In genomic region chr17:1643293-1643998, GRCh38 we compare ENCODE assay signal across 8 cellular contexts. TPM values are rescaled to one million over a fixed set of nuclear protein-coding genes. Genes with fewer than 3 reads are reported as not detected.
A peak's percentile ranks its signal among the peaks of the same experiment; 100 is the strongest.
DNase-seq lines count a peak whose midpoint lies in the region; ATAC-seq, FAIRE-seq and TF ChIP-seq lines count a peak whose summit lies in the region.

No MANE protein-coding gene starts in this region.

- DNase-seq in DND-41 (peak; percentile 41), endothelial cell of umbilical vein (ENCODE audit: low read depth, low spot score) (no peak), uterus (no peak)
- DNase-seq in activated CD8-positive, alpha-beta T cell treated with anti-CD3 and anti-CD28 coated beads for 36 hours: peak; percentile 67
- DNase-seq in naive thymus-derived CD4-positive, alpha-beta T cell: peak; percentile 57 to 86 (median 77)

- H3K36me3 ChIP-seq in DND-41 (ENCODE audit: insufficient read depth, low read length): no peaks in the 10 kb centered on the region
- H3K36me3 ChIP-seq in endothelial cell of umbilical vein (ENCODE audit: control insufficient read depth in 2 of 2, extremely low read depth in 1 of 2, insufficient read depth in 2 of 2, low read length in 2 of 2): peaks cover 0 to 16% of the 10 kb centered on the region in 2 experiments
- no peaks in the 10 kb centered on the region for H3K36me3 ChIP-seq in naive thymus-derived CD4-positive, alpha-beta T cell (ENCODE audit: control insufficient read depth in 2 of 3, insufficient read depth in 3 of 3, low read length in 3 of 3)
- H3K36me3 ChIP-seq in uterus: no peaks in the 10 kb centered on the region

- H3K36me3 Mint-ChIP-seq in activated CD8-positive, alpha-beta T cell treated with anti-CD3 and anti-CD28 coated beads for 36 hours (ENCODE audit: low read depth): no peaks in the 10 kb centered on the region
- no peaks in the 10 kb centered on the region for H3K36me3 Mint-ChIP-seq in naive thymus-derived CD4-positive, alpha-beta T cell

- BruUV-seq in endothelial cell of umbilical vein (replicated peaks; lab: Mats Ljungman, UMichigan): no TSS peak

- H3K27me3 Mint-ChIP-seq in activated CD8-positive, alpha-beta T cell treated with anti-CD3 and anti-CD28 coated beads for 36 hours: no peaks in the 10 kb centered on the region
- H3K27me3 Mint-ChIP-seq in naive thymus-derived CD4-positive, alpha-beta T cell: peaks cover 0 to 2% (median 0%) of the 10 kb centered on the region in 5 donors

- H3K9me3 ChIP-seq in DND-41 (ENCODE audit: insufficient read depth, low read length, severe bottlenecking) (no peaks in the 10 kb centered on the region), endothelial cell of umbilical vein (replicated peaks; ENCODE audit: control insufficient read depth, insufficient read depth, low read length) (no peaks in the 10 kb centered on the region), uterus (no peaks in the 10 kb centered on the region)
- no peaks in the 10 kb centered on the region for H3K9me3 ChIP-seq in naive thymus-derived CD4-positive, alpha-beta T cell (ENCODE audit: control insufficient read depth in 2 of 3, low read length in 3 of 3)

- peaks cover 4% of the 10 kb centered on the region for H3K27me3 ChIP-seq in DND-41 (ENCODE audit: insufficient read depth, low read length, poor library complexity)
- no peaks in the 10 kb centered on the region for H3K27me3 ChIP-seq in endothelial cell of umbilical vein (ENCODE audit: control insufficient read depth in 2 of 2, insufficient read depth in 2 of 2, low read length in 2 of 2)
- H3K27me3 ChIP-seq in naive thymus-derived CD4-positive, alpha-beta T cell (ENCODE audit: control insufficient read depth in 2 of 2, insufficient read depth in 2 of 2, low read length in 2 of 2): no peaks in the 10 kb centered on the region
- H3K27me3 ChIP-seq in uterus: no peaks in the 10 kb centered on the region

- H2AFZ ChIP-seq in DND-41 (ENCODE audit: low read depth, low read length) (no peak overlapping the region), endothelial cell of umbilical vein (ENCODE audit: low read depth, low read length) (no peak overlapping the region)

- H3K4me3 Mint-ChIP-seq in activated CD8-positive, alpha-beta T cell treated with anti-CD3 and anti-CD28 coated beads for 36 hours: peak overlapping the region; percentile 70
- H3K4me3 Mint-ChIP-seq in naive thymus-derived CD4-positive, alpha-beta T cell: peak overlapping the region in 5 of 10 donors; percentile 75 to 89 (median 81)

- H3K9me1 ChIP-seq in endothelial cell of umbilical vein (replicated peaks; ENCODE audit: control insufficient read depth, extremely low read depth, insufficient read depth, low read length): no peaks in the 10 kb centered on the region

- H3K27ac ChIP-seq in DND-41 (ENCODE audit: low read length): no peak overlapping the region
- H3K27ac ChIP-seq in endothelial cell of umbilical vein (ENCODE audit: insufficient read depth, low read depth, low read length): peak overlapping the region; percentile 72
- no peak overlapping the region for H3K27ac ChIP-seq in naive thymus-derived CD4-positive, alpha-beta T cell (ENCODE audit: low read depth, low read length)
- peak overlapping the region in 1 of 2 donors; percentile 75 for H3K27ac ChIP-seq in uterus

- dilution Hi-C loops in endothelial cell of umbilical vein (cut with MboI; ENCODE audit: extremely low pct_ligation_motif_present, low sequenced_read_pairs): no loop called here

- POLR2A ChIA-PET in activated CD8-positive, alpha-beta T cell treated with anti-CD3 and anti-CD28 coated beads for 36 hours (lab: Charles Lee): interaction anchor here (0.6 to 1.4 kb wide), 2 partner anchors 17 to 26 kb away, joined by 3 to 4 read pairs; no protein-coding TSS in a partner anchor
- POLR2A ChIA-PET in endothelial cell of umbilical vein (lab: Charles Lee): no interaction called here
- POLR2A ChIA-PET in naive thymus-derived CD4-positive, alpha-beta T cell (lab: Charles Lee): interaction anchor here (1.2 kb wide), 1 partner anchor 14 kb away, joined by 5 read pairs; no protein-coding TSS in a partner anchor

- no peak for TF ChIP-seq POLR2A in endothelial cell of umbilical vein (IDR thresholded peaks at IDR 0.05; ENCODE audit: low read depth, low read length)
- no peak for TF ChIP-seq POLR2A in uterus (IDR thresholded peaks at IDR 0.05)

- peak; percentile 60 for ATAC-seq in DND-41 (ENCODE audit: insufficient read depth, low read depth)
- ATAC-seq in activated CD8-positive, alpha-beta T cell treated with anti-CD3 and anti-CD28 coated beads for 36 hours: peak; percentile 45
- peak; percentile 82 for ATAC-seq in naive thymus-derived CD4-positive, alpha-beta T cell
- ATAC-seq in HG02642 (IDR thresholded peaks at IDR 0.05; ENCODE audit: poor library complexity, unreplicated experiment): no peak
- no peak for ATAC-seq in HG03025 (IDR thresholded peaks at IDR 0.05; ENCODE audit: low FRiP score, unreplicated experiment)

- FAIRE-seq in endothelial cell of umbilical vein (lab: Jason Lieb, UNC): no peak

- H3K9me3 Mint-ChIP-seq in activated CD8-positive, alpha-beta T cell treated with anti-CD3 and anti-CD28 coated beads for 36 hours: no peaks in the 10 kb centered on the region
- H3K9me3 Mint-ChIP-seq in naive thymus-derived CD4-positive, alpha-beta T cell: no peaks in the 10 kb centered on the region

- H3K27ac Mint-ChIP-seq in activated CD8-positive, alpha-beta T cell treated with anti-CD3 and anti-CD28 coated beads for 36 hours: no peak overlapping the region
- H3K27ac Mint-ChIP-seq in naive thymus-derived CD4-positive, alpha-beta T cell: peak overlapping the region in 1 of 9 donors; percentile 80

- CTCF ChIA-PET in activated CD8-positive, alpha-beta T cell treated with anti-CD3 and anti-CD28 coated beads for 36 hours (lab: Charles Lee): interaction anchor here (0.9 to 1.2 kb wide), 2 partner anchors 69 to 73 kb away, joined by 3 to 4 read pairs; no protein-coding TSS in a partner anchor
- CTCF ChIA-PET in endothelial cell of umbilical vein (lab: Charles Lee): interaction anchor here (1.5 to 7.7 kb wide), 3 partner anchors 14 to 384 kb away, joined by 7 to 218 read pairs (median 24); partner anchors contain the start of gene SLC43A2
- CTCF ChIA-PET in naive thymus-derived CD4-positive, alpha-beta T cell (lab: Charles Lee): no interaction called here

- H3K4me2 ChIP-seq in DND-41 (ENCODE audit: insufficient read depth, low read length) (peak overlapping the region; percentile 70), endothelial cell of umbilical vein (ENCODE audit: insufficient read depth, low read length) (peak overlapping the region; percentile 53)

- TF ChIP-seq CTCF in DND-41 (IDR thresholded peaks at IDR 0.05; ENCODE audit: borderline replicate concordance, extremely low read depth, low read length, poor library complexity, severe bottlenecking) (peak; percentile 39), endothelial cell of umbilical vein (IDR thresholded peaks at IDR 0.05; ENCODE audit: extremely low read depth in 1 of 2, insufficient read depth in 1 of 2, low read depth in 1 of 2, low read length in 2 of 2) (peak; percentile 16 to 29), uterus (IDR thresholded peaks at IDR 0.05) (peak in 2 of 4 experiments; percentile 17 to 22)
- peak; percentile 33 for TF ChIP-seq CTCF in activated CD8-positive, alpha-beta T cell treated with anti-CD3 and anti-CD28 coated beads for 36 hours (IDR thresholded peaks at IDR 0.05)

- H3K79me2 ChIP-seq in DND-41 (ENCODE audit: insufficient read depth, low read length) (no peaks in the 10 kb centered on the region), endothelial cell of umbilical vein (ENCODE audit: control insufficient read depth, insufficient read depth, low read length) (peaks cover 14% of the 10 kb centered on the region)

- no peak for TF ChIP-seq RAD21 in Ishikawa (IDR thresholded peaks at IDR 0.05; ENCODE audit: low read depth)

- H3K4me1 Mint-ChIP-seq in activated CD8-positive, alpha-beta T cell treated with anti-CD3 and anti-CD28 coated beads for 36 hours (ENCODE audit: low read depth): peaks cover 26% of the 10 kb centered on the region
- H3K4me1 Mint-ChIP-seq in naive thymus-derived CD4-positive, alpha-beta T cell: peaks cover 0 to 27% (median 13%) of the 10 kb centered on the region in 7 donors

- intact Hi-C loops in activated CD8-positive, alpha-beta T cell treated with anti-CD3 and anti-CD28 coated beads for 36 hours (cut with micrococcal nuclease): no loop called here
- intact Hi-C loops in endothelial cell of umbilical vein (cut with micrococcal nuclease) (no loop called here), uterus (cut with DNase I; ENCODE audit: low total_unique reads) (no loop called here)
- intact Hi-C loops in naive thymus-derived CD4-positive, alpha-beta T cell (cut with micrococcal nuclease): loop anchor here (1.0 to 10.0 kb wide), 3 partner anchors 15 to 661 kb away; partner anchors contain the start of genes SLC43A2 (in 1 of the 2), SMG6 (in 1 of the 2) and SRR (in 1 of the 2)

- H3K4me3 ChIP-seq in DND-41 (ENCODE audit: low read depth in 1 of 2, low read length in 2 of 2) (peak overlapping the region in 1 of 2 experiments; percentile 47; a peak in 2 of 4 replicates), endothelial cell of umbilical vein (replicated peaks in 1 of 3; ENCODE audit: insufficient read depth in 1 of 3, low read depth in 1 of 3, low read length in 3 of 3) (peak overlapping the region in 1 of 3 experiments; percentile 78), uterus (peak overlapping the region; percentile 0 to 35)
- H3K4me3 ChIP-seq in naive thymus-derived CD4-positive, alpha-beta T cell (ENCODE audit: low read length): peak overlapping the region; percentile 60

- TF ChIP-seq EP300 in Ishikawa (IDR thresholded peaks at IDR 0.05; ENCODE audit: borderline replicate concordance): no peak

- peaks cover 14% of the 10 kb centered on the region for H3K4me1 ChIP-seq in DND-41 (ENCODE audit: insufficient read depth, low read length)
- H3K4me1 ChIP-seq in endothelial cell of umbilical vein (ENCODE audit: control insufficient read depth, extremely low read depth, insufficient read depth, low read length): peaks cover 35% of the 10 kb centered on the region
- H3K4me1 ChIP-seq in naive thymus-derived CD4-positive, alpha-beta T cell (ENCODE audit: control insufficient read depth in 2 of 2, insufficient read depth in 2 of 2, low read length in 2 of 2): peaks cover 14 to 27% of the 10 kb centered on the region in 2 donors
- peaks cover 0 to 15% of the 10 kb centered on the region in 2 donors for H3K4me1 ChIP-seq in uterus

- H3K9ac ChIP-seq in DND-41 (ENCODE audit: low read depth, low read length): no peak overlapping the region
- peak overlapping the region; percentile 84 for H3K9ac ChIP-seq in endothelial cell of umbilical vein (replicated peaks; ENCODE audit: extremely low read depth, insufficient read depth, low read length)

- H4K20me1 ChIP-seq in DND-41 (ENCODE audit: insufficient read depth, low read length) (peaks cover 3% of the 10 kb centered on the region; the same call in 1 of the 2 replicates), endothelial cell of umbilical vein (replicated peaks; ENCODE audit: control insufficient read depth, extremely low read depth, insufficient read depth, low read length) (no peaks in the 10 kb centered on the region)

RNA-seq across cellular contexts. Expression of gene SCARF1, which starts 2.1 kb away (rescaled TPM):
- 1 to 10 TPM; 3.2 to 4.1 TPM for total RNA-seq in activated CD8-positive, alpha-beta T cell treated with anti-CD3 and anti-CD28 coated beads for 36 hours
- total RNA-seq in endothelial cell of umbilical vein (91.5 and 93.7 TPM in 2 replicates), uterus (10 to 100 TPM in 2 of 4 donors, 1 to 10 TPM in 2; 4.4 to 33.2 (median 14.2) TPM)
- polyA plus RNA-seq in endothelial cell of umbilical vein: 52.8 and 57.8 TPM in 2 replicates
- polyA plus RNA-seq in endothelial cell of umbilical vein (2011; cell fraction: cytosol; rRNA removed): 27.0 and 37.5 TPM in 2 replicates
- polyA plus RNA-seq in endothelial cell of umbilical vein (2011; cell fraction: nucleus; rRNA removed): 70.0 and 70.6 TPM in 2 replicates
- polyA plus RNA-seq in endothelial cell of umbilical vein (2012): 35.4 and 36.1 TPM in 2 replicates
- 28.8 and 29.1 TPM in 2 replicates for polyA minus RNA-seq in endothelial cell of umbilical vein
- polyA minus RNA-seq in endothelial cell of umbilical vein (2011; cell fraction: cytosol; rRNA and poly(A)+ RNA removed): not detected
- polyA minus RNA-seq in endothelial cell of umbilical vein (2011; cell fraction: nucleus; rRNA and poly(A)+ RNA removed): 19.8 and 29.4 TPM in 2 replicates
- 1 to 10 TPM; 1.2 to 9.0 (median 2.3) TPM for total RNA-seq in naive thymus-derived CD4-positive, alpha-beta T cell
- polyA plus RNA-seq in naive thymus-derived CD4-positive, alpha-beta T cell: under 1 TPM in 1 of 2 donors, not detected in 1; 0.06 TPM

RNA-seq across cellular contexts. Expression of gene RILP, which starts 6.2 kb away (rescaled TPM):
- total RNA-seq in activated CD8-positive, alpha-beta T cell treated with anti-CD3 and anti-CD28 coated beads for 36 hours: 1 to 10 TPM; 5.3 to 6.1 TPM
- total RNA-seq in endothelial cell of umbilical vein (8.9 and 9.4 TPM in 2 replicates), uterus (10 to 100 TPM in 2 of 4 donors, 1 to 10 TPM in 2; 1.5 to 13.3 (median 8.5) TPM)
- 9.3 and 10.0 TPM in 2 replicates for polyA plus RNA-seq in endothelial cell of umbilical vein
- 9.8 and 11.0 TPM in 2 replicates for polyA plus RNA-seq in endothelial cell of umbilical vein (2011; cell fraction: cytosol; rRNA removed)
- polyA plus RNA-seq in endothelial cell of umbilical vein (2011; cell fraction: nucleus; rRNA removed): 7.8 and 10.0 TPM in 2 replicates
- polyA plus RNA-seq in endothelial cell of umbilical vein (2012): 6.9 and 10.5 TPM in 2 replicates
- polyA minus RNA-seq in endothelial cell of umbilical vein: 3.7 and 4.1 TPM in 2 replicates
- polyA minus RNA-seq in endothelial cell of umbilical vein (2011; cell fraction: cytosol; rRNA and poly(A)+ RNA removed): 6.1 TPM
- polyA minus RNA-seq in endothelial cell of umbilical vein (2011; cell fraction: nucleus; rRNA and poly(A)+ RNA removed): 1.2 and 2.6 TPM in 2 replicates
- total RNA-seq in naive thymus-derived CD4-positive, alpha-beta T cell: 1 to 10 TPM; 2.1 to 8.7 (median 3.0) TPM
- polyA plus RNA-seq in naive thymus-derived CD4-positive, alpha-beta T cell: 1 to 10 TPM; 2.4 to 3.4 TPM

RNA-seq across cellular contexts. Expression of gene SLC43A2, which starts 14.8 kb away (rescaled TPM):
- total RNA-seq in activated CD8-positive, alpha-beta T cell treated with anti-CD3 and anti-CD28 coated beads for 36 hours: 1 to 10 TPM; 5.6 to 5.7 TPM
- total RNA-seq in endothelial cell of umbilical vein (41.7 and 54.6 TPM in 2 replicates), uterus (10 to 100 TPM in 1 of 4 donors, 1 to 10 TPM in 3; 3.6 to 15.6 (median 6.8) TPM)
- polyA plus RNA-seq in endothelial cell of umbilical vein: 50.9 and 52.0 TPM in 2 replicates
- polyA plus RNA-seq in endothelial cell of umbilical vein (2011; cell fraction: cytosol; rRNA removed): 37.2 and 44.2 TPM in 2 replicates
- polyA plus RNA-seq in endothelial cell of umbilical vein (2011; cell fraction: nucleus; rRNA removed): 30.8 and 31.4 TPM in 2 replicates
- 64.6 and 71.7 TPM in 2 replicates for polyA plus RNA-seq in endothelial cell of umbilical vein (2012)
- polyA minus RNA-seq in endothelial cell of umbilical vein: 77.7 and 82.9 TPM in 2 replicates
- polyA minus RNA-seq in endothelial cell of umbilical vein (2011; cell fraction: cytosol; rRNA and poly(A)+ RNA removed): 5.3 TPM
- 26.5 and 35.3 TPM in 2 replicates for polyA minus RNA-seq in endothelial cell of umbilical vein (2011; cell fraction: nucleus; rRNA and poly(A)+ RNA removed)
- total RNA-seq in naive thymus-derived CD4-positive, alpha-beta T cell: 100 to 1,000 TPM in 1 of 5 experiments, 10 to 100 TPM in 1, 1 to 10 TPM in 2, under 1 TPM in 1; 0.44 to 112 (median 9.2) TPM
- 1 to 10 TPM; 3.5 to 3.7 TPM for polyA plus RNA-seq in naive thymus-derived CD4-positive, alpha-beta T cell

RNA-seq across cellular contexts. Expression of gene PRPF8, which starts 41.2 kb away (rescaled TPM):
- total RNA-seq in activated CD8-positive, alpha-beta T cell treated with anti-CD3 and anti-CD28 coated beads for 36 hours: 100 to 1,000 TPM; 370 to 428 TPM
- total RNA-seq in endothelial cell of umbilical vein (282 and 301 TPM in 2 replicates), uterus (100 to 1,000 TPM; 123 to 413 (median 243) TPM)
- polyA plus RNA-seq in endothelial cell of umbilical vein: 215 and 230 TPM in 2 replicates
- 140 and 162 TPM in 2 replicates for polyA plus RNA-seq in endothelial cell of umbilical vein (2011; cell fraction: cytosol; rRNA removed)
- 382 and 429 TPM in 2 replicates for polyA plus RNA-seq in endothelial cell of umbilical vein (2011; cell fraction: nucleus; rRNA removed)
- 185 and 188 TPM in 2 replicates for polyA plus RNA-seq in endothelial cell of umbilical vein (2012)
- polyA minus RNA-seq in endothelial cell of umbilical vein: 426 and 435 TPM in 2 replicates
- polyA minus RNA-seq in endothelial cell of umbilical vein (2011; cell fraction: cytosol; rRNA and poly(A)+ RNA removed): 351 TPM
- 222 and 293 TPM in 2 replicates for polyA minus RNA-seq in endothelial cell of umbilical vein (2011; cell fraction: nucleus; rRNA and poly(A)+ RNA removed)
- total RNA-seq in naive thymus-derived CD4-positive, alpha-beta T cell: 100 to 1,000 TPM; 388 to 554 (median 460) TPM
- polyA plus RNA-seq in naive thymus-derived CD4-positive, alpha-beta T cell: 100 to 1,000 TPM; 167 to 272 TPM

Comparison
In these comparisons a context has a peak if more than half of its experiments do, and no peak if none do; other contexts are left out.
1. ATAC-seq: peak in DND-41 (single experiment), activated CD8-positive, alpha-beta T cell treated with anti-CD3 and anti-CD28 coated beads for 36 hours (single experiment) and naive thymus-derived CD4-positive, alpha-beta T cell (single experiment); none in HG02642 (single experiment) and HG03025 (single experiment).
2. DNase-seq: peak in DND-41 (single experiment), activated CD8-positive, alpha-beta T cell treated with anti-CD3 and anti-CD28 coated beads for 36 hours (single experiment) and naive thymus-derived CD4-positive, alpha-beta T cell (9 of 9); none in endothelial cell of umbilical vein (single experiment) and uterus (0 of 2).
3. intact Hi-C loops: an anchor here in naive thymus-derived CD4-positive, alpha-beta T cell (1.0 to 10.0 kb wide); none called in activated CD8-positive, alpha-beta T cell treated with anti-CD3 and anti-CD28 coated beads for 36 hours, endothelial cell of umbilical vein and uterus.